Comparison of ENCODE assay signal across 17 cellular contexts in genomic region chr3:107211608-107212007, GRCh38.
"Had no signal": no experiment of that assay in that cellular context is flagged by ENCODE, and none has a peak within 500 bp of the region (broad histone marks: within the 10 kb centered on the region; RNA-seq: fewer than 3 reads in every experiment).

No MANE protein-coding gene starts in this region.

- ATAC-seq: left colon, lower lobe of right lung had no signal

- H3K9me3 ChIP-seq: lower lobe of right lung had no signal

- H3K4me3 ChIP-seq: lower lobe of right lung had no signal

- H3K27me3 Mint-ChIP-seq: type B pancreatic cell had no signal

- H3K9me3 Mint-ChIP-seq: activated naive CD8-positive, alpha-beta T cell treated with anti-CD3 and anti-CD28 coated beads, Interleukin-2, amount 10 ng/mL, durations not matched to agents 7 days and 5 days; activated T-helper 1 cell treated with anti-CD3 and anti-CD28 coated beads, Interleukin-12 subunit alpha, Interleukin-12 subunit beta, Interleukin-2, Interleukin-4 antibody, amounts not matched to agents 30 ng/mL and 10 ng/mL and 1 ng/mL, durations not matched to agents 14 hours and 24 hours and 36 hours; naive B cell had no signal

- H3K27ac ChIP-seq: brain microvascular endothelial cell, lower lobe of right lung had no signal

- DNase-seq: activated CD4-positive, CD25-positive, alpha-beta regulatory T cell treated with anti-CD3 and anti-CD28 coated beads, Interleukin-2, amount 50 U/mL, for 72 hours; activated naive CD8-positive, alpha-beta T cell treated with anti-CD3 and anti-CD28 coated beads, Interleukin-2, amount 10 ng/mL, durations not matched to agents 7 days and 5 days; anterior cingulate cortex; brain microvascular endothelial cell; cerebellar nuclear complex; effector memory CD4-positive, alpha-beta T cell; left colon; lower lobe of right lung; naive B cell; stimulated activated CD4-positive, alpha-beta T cell treated with anti-CD3 and anti-CD28 coated beads, Interleukin-15, amount 100 ng/mL, for 24 hours; stimulated activated CD4-positive, alpha-beta T cell treated with anti-CD3 and anti-CD28 coated beads, Interleukin-4, amount 100 ng/mL, for 1 hour; stimulated activated naive CD4-positive, alpha-beta T cell; substantia nigra; T-helper 1 cell; T1000 had no signal

- H3K36me3 ChIP-seq: brain microvascular endothelial cell, lower lobe of right lung had no signal

- H3K27me3 ChIP-seq: brain microvascular endothelial cell had no signal

- H3K36me3 Mint-ChIP-seq: activated naive CD8-positive, alpha-beta T cell treated with anti-CD3 and anti-CD28 coated beads, Interleukin-2, amount 10 ng/mL, durations not matched to agents 7 days and 5 days; naive B cell had no signal

- H3K27ac Mint-ChIP-seq: activated naive CD8-positive, alpha-beta T cell treated with anti-CD3 and anti-CD28 coated beads, Interleukin-2, amount 10 ng/mL, durations not matched to agents 7 days and 5 days; activated T-helper 1 cell treated with anti-CD3 and anti-CD28 coated beads, Interleukin-12 subunit alpha, Interleukin-12 subunit beta, Interleukin-2, Interleukin-4 antibody, amounts not matched to agents 30 ng/mL and 10 ng/mL and 1 ng/mL, durations not matched to agents 14 hours and 24 hours and 36 hours; naive B cell; type B pancreatic cell had no signal

- H3K4me3 Mint-ChIP-seq: activated naive CD8-positive, alpha-beta T cell treated with anti-CD3 and anti-CD28 coated beads, Interleukin-2, amount 10 ng/mL, durations not matched to agents 7 days and 5 days; activated T-helper 1 cell treated with anti-CD3 and anti-CD28 coated beads, Interleukin-12 subunit alpha, Interleukin-12 subunit beta, Interleukin-2, Interleukin-4 antibody, amounts not matched to agents 30 ng/mL and 10 ng/mL and 1 ng/mL, durations not matched to agents 14 hours and 24 hours and 36 hours; naive B cell; type B pancreatic cell had no signal

- H3K4me1 Mint-ChIP-seq: activated naive CD8-positive, alpha-beta T cell treated with anti-CD3 and anti-CD28 coated beads, Interleukin-2, amount 10 ng/mL, durations not matched to agents 7 days and 5 days; naive B cell had no signal
